In the genomic region with DNA sequence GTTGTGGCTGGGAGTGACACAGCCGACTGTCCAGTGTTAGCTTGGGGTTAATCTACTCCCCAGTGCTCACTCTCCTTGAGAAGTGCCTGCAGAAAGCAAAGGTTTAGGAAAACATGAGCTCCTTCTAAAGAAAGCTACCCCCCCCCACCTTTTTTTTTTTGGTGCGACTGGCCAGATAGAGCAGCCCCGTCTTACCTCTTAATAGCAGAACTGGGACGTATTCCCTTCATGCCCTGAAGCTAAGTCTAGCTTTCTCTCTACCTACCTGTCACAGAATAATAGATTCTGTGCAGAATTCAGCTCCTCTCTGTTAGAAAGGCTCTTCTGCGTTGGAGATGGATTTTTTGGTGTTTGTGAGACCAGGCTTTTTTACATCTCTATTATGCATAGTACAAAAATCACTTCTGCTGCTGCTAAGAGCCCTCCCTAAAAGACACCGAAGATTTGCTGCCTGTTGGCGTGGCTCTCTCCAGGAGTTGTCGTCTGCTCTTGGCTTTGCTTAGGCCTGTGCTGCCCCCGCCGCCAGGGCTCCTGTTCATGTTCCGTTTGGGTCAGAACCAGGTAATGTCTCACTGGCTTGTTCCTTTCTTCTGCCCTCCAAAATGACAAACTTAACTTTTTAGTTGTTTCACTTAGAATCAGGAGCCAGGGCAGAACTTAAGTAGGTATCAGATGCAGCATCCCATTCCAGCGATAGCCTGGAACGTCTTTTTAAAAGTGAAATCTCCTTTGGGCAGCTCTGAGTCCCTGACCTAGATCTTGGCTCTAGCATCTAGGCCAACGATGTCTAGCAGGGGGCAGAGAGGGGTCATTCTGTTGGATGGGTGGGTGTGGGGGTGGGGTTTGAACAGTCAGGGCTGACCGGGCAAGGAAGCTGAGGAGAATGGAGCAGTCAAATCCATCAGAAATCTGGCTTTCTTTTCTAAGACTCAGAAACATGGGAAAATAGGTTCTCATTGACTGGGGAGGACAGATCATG, we compare ENCODE assay signal across 8 cellular contexts. TPM values are rescaled to one million over a fixed set of nuclear protein-coding genes. Genes with fewer than 3 reads are reported as not detected.
DNase-seq lines count a peak whose midpoint lies in the region; ATAC-seq, FAIRE-seq and TF ChIP-seq lines count a peak whose summit lies in the region.

No MANE protein-coding gene starts in this region.

- H3K79me2 ChIP-seq in keratinocyte (ENCODE audit: control insufficient read depth, insufficient read depth, low read length): peaks cover 70% of the 10 kb centered on the region

- H3K27me3 Mint-ChIP-seq in activated CD4-positive, alpha-beta T cell treated with anti-CD3 and anti-CD28 coated beads for 36 hours: peaks cover 40% of the 10 kb centered on the region

- no peak for DNase-seq in activated CD4-positive, alpha-beta T cell treated with anti-CD3 and anti-CD28 coated beads for 36 hours
- no peak for DNase-seq in activated CD4-positive, alpha-beta T cell treated with anti-CD3 and anti-CD28 coated beads for 4 hours
- DNase-seq in ascending aorta (ENCODE audit: low spot score in 2 of 2): no peak
- DNase-seq in keratinocyte (ENCODE audit: low read depth, low spot score): no peak
- DNase-seq in ureter (ENCODE audit: low spot score): no peak

- H3K9me3 ChIP-seq in ascending aorta: no peaks in the 10 kb centered on the region
- H3K9me3 ChIP-seq in keratinocyte (ENCODE audit: control insufficient read depth, low read depth, low read length): no peaks in the 10 kb centered on the region
- H3K9me3 ChIP-seq in thymus (ENCODE audit: control insufficient read depth): no peaks in the 10 kb centered on the region

- no peaks in the 10 kb centered on the region for H3K27me3 ChIP-seq in ascending aorta
- no peaks in the 10 kb centered on the region for H3K27me3 ChIP-seq in keratinocyte (ENCODE audit: control insufficient read depth, extremely low read depth, insufficient read depth, low read length)
- peaks cover 10% of the 10 kb centered on the region for H3K27me3 ChIP-seq in thymus (ENCODE audit: control insufficient read depth, insufficient read depth)

- no peak overlapping the region for H2AFZ ChIP-seq in keratinocyte (ENCODE audit: control insufficient read depth, low read length)

- FAIRE-seq in keratinocyte (lab: Jason Lieb, UNC): no peak

- H3K9ac ChIP-seq in keratinocyte (ENCODE audit: control insufficient read depth, extremely low read depth, insufficient read depth, low read length): peak overlapping the region; percentile 94

- dilution Hi-C loops in keratinocyte (cut with MboI; ENCODE audit: extremely low pct_ligation_motif_present, low sequenced_read_pairs): no loop called here

- peak in 1 of 3 experiments; percentile 5 for TF ChIP-seq CTCF in ascending aorta (IDR thresholded peaks at IDR 0.05)
- no peak for TF ChIP-seq CTCF in keratinocyte (optimal IDR thresholded peaks at IDR 0.05 in 1 of 3, IDR thresholded peaks at IDR 0.05 in 1 of 3, conservative IDR thresholded peaks at IDR 0.05 in 1 of 3; ENCODE audit: extremely low read depth in 1 of 3, insufficient read depth in 2 of 3, low read length in 3 of 3)

- POLR2A ChIA-PET in activated CD4-positive, alpha-beta T cell treated with anti-CD3 and anti-CD28 coated beads for 36 hours (lab: Charles Lee): interaction anchor here (0.6 kb wide), 1 partner anchor 27 kb away, joined by 3 read pairs; no protein-coding TSS in a partner anchor

- 72% methylated on average over 15 of the region's 15 CpGs for WGBS in thymus

- H3K4me3 Mint-ChIP-seq in activated CD4-positive, alpha-beta T cell treated with anti-CD3 and anti-CD28 coated beads for 36 hours: peak overlapping the region; percentile 75

- H4K20me1 ChIP-seq in keratinocyte (ENCODE audit: control insufficient read depth, extremely low read depth, insufficient read depth, low read length): peaks cover 44% of the 10 kb centered on the region

- peaks cover 4 to 49% of the 10 kb centered on the region in 2 donors for H3K4me1 ChIP-seq in ascending aorta
- peaks cover 38% of the 10 kb centered on the region for H3K4me1 ChIP-seq in keratinocyte (ENCODE audit: control insufficient read depth, extremely low read depth, insufficient read depth, low read length)
- peaks cover 11% of the 10 kb centered on the region for H3K4me1 ChIP-seq in thymus (ENCODE audit: control insufficient read depth, insufficient read depth, low read length)

- CTCF ChIA-PET in activated CD4-positive, alpha-beta T cell treated with anti-CD3 and anti-CD28 coated beads for 36 hours (lab: Charles Lee): interaction anchor here (0.7 kb wide), 1 partner anchor 503 kb away, joined by 3 read pairs; no protein-coding TSS in a partner anchor

- H3K9me3 Mint-ChIP-seq in activated CD4-positive, alpha-beta T cell treated with anti-CD3 and anti-CD28 coated beads for 36 hours (ENCODE audit: low read depth): no peaks in the 10 kb centered on the region

- no peak overlapping the region for H3K27ac Mint-ChIP-seq in activated CD4-positive, alpha-beta T cell treated with anti-CD3 and anti-CD28 coated beads for 36 hours

- H3K4me3 ChIP-seq in ascending aorta: peak overlapping the region; percentile 92 to 97
- H3K4me3 ChIP-seq in keratinocyte (ENCODE audit: control insufficient read depth in 2 of 3, extremely low read depth in 1 of 3, insufficient read depth in 2 of 3, low read depth in 1 of 3, low read length in 3 of 3): peak overlapping the region; percentile 89 to 95 (median 94)
- peak overlapping the region; percentile 91 for H3K4me3 ChIP-seq in thymus (ENCODE audit: low read length)

- no peaks in the 10 kb centered on the region for H3K36me3 Mint-ChIP-seq in activated CD4-positive, alpha-beta T cell treated with anti-CD3 and anti-CD28 coated beads for 36 hours (ENCODE audit: low read depth)

- H3K27ac ChIP-seq in ascending aorta (peak overlapping the region; percentile 93 to 98), keratinocyte (ENCODE audit: control insufficient read depth, insufficient read depth, low read length) (peak overlapping the region; percentile 90), thymus (ENCODE audit: low read depth) (peak overlapping the region; percentile 5)

- no peak for TF ChIP-seq POLR2A in GM18505 (IDR thresholded peaks at IDR 0.05; ENCODE audit: borderline replicate concordance, extremely low read depth, insufficient read depth, insufficient read length)

- intact Hi-C loops in activated CD4-positive, alpha-beta T cell treated with anti-CD3 and anti-CD28 coated beads for 36 hours (cut with DNase I, micrococcal nuclease): loop anchor here (1.0 to 10.0 kb wide), 4 partner anchors 36 to 519 kb away; partner anchors contain the start of genes OTULIN (in 1 of the 2) and OTULINL (in 1 of the 2)
- intact Hi-C loops in ascending aorta (cut with DNase I): loop anchor here (2.0 to 10.0 kb wide), 3 partner anchors 45 to 439 kb away; partner anchors contain the start of gene OTULINL

- H3K4me2 ChIP-seq in keratinocyte (ENCODE audit: control insufficient read depth, extremely low read depth, insufficient read depth, low read depth, low read length): peak overlapping the region; percentile 98

- no peak for ATAC-seq in activated CD4-positive, alpha-beta T cell treated with anti-CD3 and anti-CD28 coated beads for 36 hours
- no peak for ATAC-seq in GM18505 (IDR thresholded peaks at IDR 0.05; ENCODE audit: unreplicated experiment)
- no peak for ATAC-seq in GM18520 (IDR thresholded peaks at IDR 0.05; ENCODE audit: unreplicated experiment)

- peaks cover 7% of the 10 kb centered on the region for H3K4me1 Mint-ChIP-seq in activated CD4-positive, alpha-beta T cell treated with anti-CD3 and anti-CD28 coated beads for 36 hours

- peaks cover 6% of the 10 kb centered on the region for H3K9me1 ChIP-seq in keratinocyte (ENCODE audit: control insufficient read depth, extremely low read depth, insufficient read depth, low read length)

- H3K36me3 ChIP-seq in ascending aorta: no peaks in the 10 kb centered on the region
- no peaks in the 10 kb centered on the region for H3K36me3 ChIP-seq in keratinocyte (ENCODE audit: control insufficient read depth in 2 of 2, extremely low read depth in 1 of 2, insufficient read depth in 2 of 2, low read length in 2 of 2)
- H3K36me3 ChIP-seq in thymus (ENCODE audit: control insufficient read depth, insufficient read depth): no peaks in the 10 kb centered on the region

RNA-seq across cellular contexts. Expression of gene TRIO, which starts 2.5 kb away (rescaled TPM):
- total RNA-seq in activated CD4-positive, alpha-beta T cell treated with anti-CD3 and anti-CD28 coated beads for 36 hours: 10 to 100 TPM in 1 of 2 experiments, 1 to 10 TPM in 1; 9.2 to 11.3 TPM
- total RNA-seq in ascending aorta (262 TPM), ureter (216 TPM)
- polyA plus RNA-seq in keratinocyte (56.6 to 72.1 TPM (median 57.2 TPM) in 3 replicates), thymus (52.1 TPM)
- 54.4 TPM for polyA plus RNA-seq in keratinocyte (2011; ENCODE audit: low read depth)
- 42.3 and 46.0 TPM in 2 replicates for polyA plus RNA-seq in keratinocyte (2011; cell fraction: cytosol; rRNA removed)
- 227 and 249 TPM in 2 replicates for polyA plus RNA-seq in keratinocyte (2011; cell fraction: nucleus; rRNA removed)
- polyA plus RNA-seq in keratinocyte (2012; ENCODE audit: low replicate concordance): 33.9 and 54.9 TPM in 2 replicates
- polyA minus RNA-seq in keratinocyte: 358 to 455 TPM (median 446 TPM) in 3 replicates
- 73.3 TPM for polyA minus RNA-seq in keratinocyte (2011; cell fraction: cytosol; rRNA and poly(A)+ RNA removed)
- 348 and 654 TPM in 2 replicates for polyA minus RNA-seq in keratinocyte (2011; cell fraction: nucleus; rRNA and poly(A)+ RNA removed)

Comparison
In these comparisons a context has a peak if more than half of its experiments do, and no peak if none do; other contexts are left out.
1. H3K27ac ChIP-seq: peak in every context shown above with its lines; median percentile 96 in ascending aorta; 90 in keratinocyte; 5 in thymus.
2. RNA of gene TRIO, which starts 2.5 kb away (total RNA-seq): 262 TPM in ascending aorta (single experiment) and 216 TPM in ureter (single experiment); 9.2 to 11.3 TPM in activated CD4-positive, alpha-beta T cell treated with anti-CD3 and anti-CD28 coated beads for 36 hours; every median in the first group is over 10 times any median in the second.
3. Peak in every context shown above with its lines, with median percentiles within 50 percentile points of each other: H3K4me3 ChIP-seq.